ENCODE assay signal across 18 cellular contexts in genomic region chr15:64754663-64755426, GRCh38. TPM values are rescaled to one million over a fixed set of nuclear protein-coding genes. Genes with fewer than 3 reads are reported as not detected.
DNase-seq lines count a peak whose midpoint lies in the region; ATAC-seq and TF ChIP-seq lines count a peak whose summit lies in the region.
"Had no signal": no experiment of that assay in that cellular context is flagged by ENCODE, and none has a peak within 500 bp of the region (broad histone marks: within the 10 kb centered on the region; RNA-seq: fewer than 3 reads in every experiment).

No MANE protein-coding gene starts in this region.

- no peaks in the 10 kb centered on the region for H3K27me3 Mint-ChIP-seq in nephron progenitor cell (ENCODE audit: low read depth, poor library complexity)

- H3K9me3 Mint-ChIP-seq in nephron progenitor cell, result no peaks in the 10 kb centered on the region
- H3K9me3 Mint-ChIP-seq: brain, immature natural killer cell had no signal

- H3K27ac ChIP-seq in left lung (no peak overlapping the region), body of pancreas (no peak overlapping the region)
- H3K27ac ChIP-seq: PC-9 had no signal

- H3K36me3 ChIP-seq in left lung, result no peaks in the 10 kb centered on the region
- H3K36me3 ChIP-seq in body of pancreas (replicated peaks in 1 of 2; ENCODE audit: insufficient read depth in 1 of 2, low read depth in 2 of 2), result no peaks in the 10 kb centered on the region
- H3K36me3 ChIP-seq: upper lobe of left lung had no signal

- TF ChIP-seq CTCF in nephron progenitor cell (IDR thresholded peaks at IDR 0.05) (no peak), left lung (IDR thresholded peaks at IDR 0.05) (no peak), body of pancreas (IDR thresholded peaks at IDR 0.05) (no peak)

- ATAC-seq in GM18498 (IDR thresholded peaks at IDR 0.05; ENCODE audit: unreplicated experiment) (peak; percentile 63), GM21737 (IDR thresholded peaks at IDR 0.05; ENCODE audit: unreplicated experiment) (peak; percentile 51), left lung (no peak), body of pancreas (no peak)
- ATAC-seq: HCT116 had no signal

- TF ChIP-seq POLR2A in body of pancreas (IDR thresholded peaks at IDR 0.05), result no peak

- intact Hi-C loops in left lung (cut with DNase I) (no loop called here), body of pancreas (cut with DNase I) (no loop called here)

- DNase-seq in NAMALWA (ENCODE audit: low spot score) (peak; percentile 62), nephron progenitor cell (no peak), left lung (no peak), T-helper 1 cell (no peak), body of pancreas (no peak)
- DNase-seq in central memory CD4-positive, alpha-beta T cell, result no peak
- DNase-seq: activated T-cell treated with anti-CD3 and anti-CD28 coated beads for 4 hours; C1 segment of cervical spinal cord; immature natural killer cell; NCI-H2107; nucleus accumbens; PC-9; stimulated activated CD4-positive, alpha-beta T cell treated with anti-CD3 and anti-CD28 coated beads, Interleukin-4, amount 100 ng/mL, for 24 hours had no signal

- no peaks in the 10 kb centered on the region for H3K4me1 ChIP-seq in left lung
- H3K4me1 ChIP-seq in body of pancreas, result no peaks in the 10 kb centered on the region
- H3K4me1 ChIP-seq: upper lobe of left lung had no signal

- H3K4me3 Mint-ChIP-seq in nephron progenitor cell, result no peak overlapping the region
- H3K4me3 Mint-ChIP-seq: brain had no signal

- peak overlapping the region; percentile 54 for H3K27ac Mint-ChIP-seq in nephron progenitor cell
- H3K27ac Mint-ChIP-seq: brain had no signal

- H3K9me3 ChIP-seq in left lung, result no peaks in the 10 kb centered on the region
- H3K9me3 ChIP-seq in body of pancreas, result no peaks in the 10 kb centered on the region
- H3K9me3 ChIP-seq: upper lobe of left lung had no signal

- peaks cover 44% of the 10 kb centered on the region for H3K4me1 Mint-ChIP-seq in nephron progenitor cell

- H3K36me3 Mint-ChIP-seq in nephron progenitor cell (ENCODE audit: low read depth), result peaks cover 7% of the 10 kb centered on the region
- H3K36me3 Mint-ChIP-seq: brain, immature natural killer cell had no signal

- no peak overlapping the region for H3K4me3 ChIP-seq in left lung
- no peak overlapping the region for H3K4me3 ChIP-seq in body of pancreas
- H3K4me3 ChIP-seq: PC-9, upper lobe of left lung had no signal

- H3K27me3 ChIP-seq in left lung (no peaks in the 10 kb centered on the region), body of pancreas (no peaks in the 10 kb centered on the region)
- H3K27me3 ChIP-seq: upper lobe of left lung had no signal

- WGBS in body of pancreas, 2 donors, result 72 to 82% methylated on average over 13 to 14 of the region's 14 CpGs

RNA-seq across cellular contexts. Expression of gene RBPMS2, which starts 20.5 kb away (rescaled TPM):
- total RNA-seq in left lung, result 1 to 10 TPM; 3.7 to 4.7 TPM
- under 1 TPM; 0.26 to 0.33 TPM for total RNA-seq in body of pancreas

Comparison
In these comparisons a context has a peak if more than half of its experiments do, and no peak if none do; other contexts are left out.
1. ATAC-seq: peak in GM18498 (single experiment) and GM21737 (single experiment); none in left lung (single experiment) and body of pancreas (single experiment).